In the genomic region with DNA sequence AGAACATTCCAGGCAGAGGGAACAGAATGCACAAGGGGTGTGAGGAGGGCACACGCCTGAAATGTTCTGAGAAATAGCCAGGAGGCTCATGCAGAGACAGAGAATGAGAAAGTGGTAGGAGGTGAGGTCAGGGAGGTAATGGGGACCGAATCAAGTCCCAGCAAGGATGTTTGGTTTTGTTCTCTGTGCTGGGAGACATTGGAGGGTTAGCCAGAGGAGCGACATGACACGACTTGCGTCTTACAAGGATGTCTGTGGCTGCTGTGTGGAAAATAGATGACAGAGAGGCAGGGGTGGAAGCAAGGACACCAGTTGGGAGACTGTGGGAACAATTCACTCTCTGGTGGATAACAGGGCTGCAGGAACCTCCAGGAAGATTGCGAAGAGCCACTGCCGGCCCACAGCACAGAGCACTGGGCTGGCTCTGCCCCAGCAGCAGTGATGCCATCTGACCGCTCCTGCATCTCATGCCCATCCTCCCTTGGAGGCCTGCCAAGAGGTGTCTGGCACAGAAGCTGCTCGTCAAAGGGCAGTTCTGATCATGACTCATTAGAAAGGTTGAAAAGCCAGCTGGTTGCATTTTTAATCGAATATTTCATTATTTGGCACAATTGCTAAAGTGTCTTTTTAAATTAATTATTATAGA, we compare ENCODE assay signal across 12 cellular contexts. TPM values are rescaled to one million over a fixed set of nuclear protein-coding genes. Genes with fewer than 3 reads are reported as not detected.
DNase-seq lines count a peak whose midpoint lies in the region; ATAC-seq and TF ChIP-seq lines count a peak whose summit lies in the region.
"Had no signal": no experiment of that assay in that cellular context is flagged by ENCODE, and none has a peak within 500 bp of the region (broad histone marks: within the 10 kb centered on the region; RNA-seq: fewer than 3 reads in every experiment).

No MANE protein-coding gene starts in this region.

- H3K4me1 ChIP-seq in mammary epithelial cell (ENCODE audit: insufficient read depth, low read length), result peaks cover 16% of the 10 kb centered on the region
- no peaks in the 10 kb centered on the region for H3K4me1 ChIP-seq in neuronal stem cell (ENCODE audit: control insufficient read depth in 2 of 2, insufficient read depth in 1 of 2, low read depth in 1 of 2, low read length in 2 of 2)

- H3K36me3 ChIP-seq in mammary epithelial cell (ENCODE audit: insufficient read depth, low read length) (no peaks in the 10 kb centered on the region), neuronal stem cell (replicated peaks in 1 of 2; ENCODE audit: control insufficient read depth in 2 of 2, insufficient read depth in 2 of 2, low read length in 2 of 2) (no peaks in the 10 kb centered on the region)

- no peak overlapping the region for H3K14ac ChIP-seq in neuronal stem cell (ENCODE audit: low read length)

- H3K4me3 ChIP-seq in mammary epithelial cell (replicated peaks in 1 of 3; ENCODE audit: insufficient read depth in 1 of 3, low read depth in 2 of 3, low read length in 3 of 3) (peak overlapping the region in 2 of 3 experiments; percentile 2 to 17), neuronal stem cell (ENCODE audit: low read length in 2 of 2) (no peak overlapping the region)
- H3K4me3 ChIP-seq: hepatocyte had no signal

- peaks cover 5% of the 10 kb centered on the region for H3K4me1 Mint-ChIP-seq in osteocyte (ENCODE audit: unreplicated experiment)
- peaks cover 6% of the 10 kb centered on the region for H3K4me1 Mint-ChIP-seq in WTC11
- H3K4me1 Mint-ChIP-seq: stimulated activated memory B cell treated with anti-CD40 and anti-IgM and Interleukin-4, amounts not matched to agents 10 μg/mL and 1 μg/mL and 100 μg/mL, for 72 hours had no signal

- BruUV-seq in mammary epithelial cell (replicated peaks; lab: Mats Ljungman, UMichigan), result no TSS peak

- H3K79me1 ChIP-seq in neuronal stem cell (ENCODE audit: low read depth, low read length), result no peaks in the 10 kb centered on the region

- H3K4me3 Mint-ChIP-seq in osteocyte (ENCODE audit: unreplicated experiment) (no peak overlapping the region), WTC11 (no peak overlapping the region)
- H3K4me3 Mint-ChIP-seq: activated naive CD4-positive, alpha-beta T cell treated with anti-CD3 and anti-CD28 coated beads for 36 hours; stimulated activated memory B cell treated with anti-CD40 and anti-IgM and Interleukin-4, amounts not matched to agents 10 μg/mL and 1 μg/mL and 100 μg/mL, for 72 hours had no signal

- WGBS in mammary epithelial cell (ENCODE audit: low coverage, missing lambda C conversion rate), result 5% methylated on average over 9 of the region's 10 CpGs
- no CpG with 5 or more reads among the region's 10 CpGs for WGBS in neuronal stem cell (ENCODE audit: extremely low coverage in 2 of 2, insufficient read length in 2 of 2, insufficient replicate concordance in 1 of 2), 2 donors

- H3K9ac ChIP-seq in mammary epithelial cell (ENCODE audit: insufficient read depth, low read length) (no peak overlapping the region), neuronal stem cell (ENCODE audit: low read depth, low read length, poor library complexity) (no peak overlapping the region)

- no peak overlapping the region for H2BK15ac ChIP-seq in neuronal stem cell (ENCODE audit: low read length)

- no peak overlapping the region for H3K27ac Mint-ChIP-seq in osteocyte (ENCODE audit: unreplicated experiment)
- no peak overlapping the region for H3K27ac Mint-ChIP-seq in WTC11
- H3K27ac Mint-ChIP-seq: activated naive CD4-positive, alpha-beta T cell treated with anti-CD3 and anti-CD28 coated beads for 36 hours; stimulated activated memory B cell treated with anti-CD40 and anti-IgM and Interleukin-4, amounts not matched to agents 10 μg/mL and 1 μg/mL and 100 μg/mL, for 72 hours had no signal

- CTCF ChIA-PET in mammary epithelial cell (lab: Charles Lee; ENCODE audit: low non-redundant PET), result no interaction called here
- CTCF ChIA-PET in WTC11 (lab: Charles Lee), result interaction anchor here (1.3 kb wide), 1 partner anchor 14 kb away, joined by 3 read pairs; no protein-coding TSS in a partner anchor

- no peaks in the 10 kb centered on the region for H4K20me1 ChIP-seq in mammary epithelial cell (ENCODE audit: insufficient read depth, low read length)

- in situ Hi-C loops in G401 (cut with HindIII; ENCODE audit: low sequenced_read_pairs) (no loop called here), mammary epithelial cell (cut with MboI; ENCODE audit: low sequenced_read_pairs in 2 of 2) (loop anchor here (5.0 kb wide), 2 partner anchors 148 to 153 kb away; no protein-coding TSS in a partner anchor)

- peak overlapping the region; percentile 75 for H3K4me2 ChIP-seq in mammary epithelial cell (ENCODE audit: insufficient read depth, low read depth, low read length)
- no peak overlapping the region for H3K4me2 ChIP-seq in neuronal stem cell (ENCODE audit: insufficient read depth, low read length, poor library complexity, severe bottlenecking)
- H3K4me2 ChIP-seq: hepatocyte had no signal

- no peak overlapping the region for H3K4ac ChIP-seq in neuronal stem cell (ENCODE audit: low read length)

- peak; percentile 88 for DNase-seq in G401 (ENCODE audit: low spot score)
- peak; percentile 96 for DNase-seq in NCI-H446 treated with DMSO at 0.1 percent for 48 hours (lab: John Stamatoyannopoulos, UW)
- DNase-seq in mammary epithelial cell, result peak; percentile 79
- DNase-seq in neuronal stem cell (ENCODE audit: low spot score), result no peak
- no peak for DNase-seq in activated naive CD4-positive, alpha-beta T cell treated with anti-CD3 and anti-CD28 coated beads, Interleukin-2, amount 50 U/mL, for 16 hours
- DNase-seq in osteocyte (ENCODE audit: extremely low spot score, unreplicated experiment), result no peak
- DNase-seq in WTC11 (ENCODE audit: low spot score), result no peak
- DNase-seq: activated CD4-positive, alpha-beta T cell treated with anti-CD3 and anti-CD28 coated beads for 1 hour; activated naive CD4-positive, alpha-beta T cell treated with anti-CD3 and anti-CD28 coated beads for 36 hours had no signal

- intact Hi-C loops in mammary epithelial cell (cut with micrococcal nuclease), result loop anchor here (10.0 kb wide), 1 partner anchor 445 kb away; a partner anchor contains a TSS

- dilution Hi-C loops in mammary epithelial cell (cut with HindIII; ENCODE audit: low sequenced_read_pairs), result loop anchor here (10.0 kb wide), 1 partner anchor 155 kb away; no protein-coding TSS in a partner anchor

- H3K36me3 Mint-ChIP-seq in osteocyte (ENCODE audit: unreplicated experiment) (peaks cover 2% of the 10 kb centered on the region), WTC11 (peaks cover 8% of the 10 kb centered on the region; the same call in 1 of the 2 replicates)

- H3K9me3 ChIP-seq in mammary epithelial cell (replicated peaks; ENCODE audit: insufficient read depth, low read length), result no peaks in the 10 kb centered on the region
- H3K9me3 ChIP-seq in neuronal stem cell (replicated peaks in 1 of 2; ENCODE audit: control insufficient read depth in 2 of 2, insufficient read depth in 1 of 2, low read depth in 1 of 2, low read length in 2 of 2), result peaks cover 3% of the 10 kb centered on the region in 2 donors

- H3K27me3 ChIP-seq in mammary epithelial cell (ENCODE audit: insufficient read depth, low read length), result no peaks in the 10 kb centered on the region
- peaks cover 0 to 10% (median 0%) of the 10 kb centered on the region in 3 experiments for H3K27me3 ChIP-seq in neuronal stem cell (ENCODE audit: control insufficient read depth in 3 of 3, insufficient read depth in 3 of 3, low read depth in 1 of 3, low read length in 3 of 3)

- no peak overlapping the region for H2BK12ac ChIP-seq in neuronal stem cell (ENCODE audit: low read length)

- H3K9me3 Mint-ChIP-seq in osteocyte (ENCODE audit: unreplicated experiment), result peaks cover 11% of the 10 kb centered on the region
- peaks cover 20% of the 10 kb centered on the region for H3K9me3 Mint-ChIP-seq in WTC11
- H3K9me3 Mint-ChIP-seq: activated naive CD4-positive, alpha-beta T cell treated with anti-CD3 and anti-CD28 coated beads for 36 hours; stimulated activated memory B cell treated with anti-CD40 and anti-IgM and Interleukin-4, amounts not matched to agents 10 μg/mL and 1 μg/mL and 100 μg/mL, for 72 hours had no signal

- H2BK120ac ChIP-seq in neuronal stem cell (ENCODE audit: low read depth, low read length), result no peak overlapping the region

- no peaks in the 10 kb centered on the region for H3K79me2 ChIP-seq in mammary epithelial cell (ENCODE audit: insufficient read depth, low read length)
- H3K79me2 ChIP-seq: hepatocyte had no signal

- H3K23ac ChIP-seq in neuronal stem cell (ENCODE audit: low read depth, low read length, poor library complexity), result no peak overlapping the region

- peak overlapping the region; percentile 14 for H2BK5ac ChIP-seq in neuronal stem cell (ENCODE audit: low read length)

- H2AK5ac ChIP-seq in neuronal stem cell (ENCODE audit: low read depth, low read length), result no peak overlapping the region

- no peak overlapping the region for H3K18ac ChIP-seq in neuronal stem cell (ENCODE audit: low read length)

- no peak overlapping the region for H4K91ac ChIP-seq in neuronal stem cell (ENCODE audit: low read depth, low read length, poor library complexity)

- H2AFZ ChIP-seq in mammary epithelial cell (ENCODE audit: low read depth, low read length), result peak overlapping the region; percentile 66
- H2AFZ ChIP-seq in neuronal stem cell (ENCODE audit: low read length), result no peak overlapping the region
- H2AFZ ChIP-seq: hepatocyte had no signal

- no peak for TF ChIP-seq CTCF in mammary epithelial cell (conservative IDR thresholded peaks at IDR 0.05 in 1 of 2, IDR thresholded peaks at IDR 0.05 in 1 of 2; ENCODE audit: extremely low read depth in 1 of 2, insufficient read depth in 1 of 2, low read depth in 1 of 2, low read length in 2 of 2)
- no peak for TF ChIP-seq CTCF in osteocyte (IDR thresholded peaks at IDR 0.05)
- TF ChIP-seq CTCF in WTC11 (IDR thresholded peaks at IDR 0.05), result no peak

- POLR2A ChIA-PET in WTC11 (lab: Charles Lee), result no interaction called here

- no peak for ATAC-seq in GM21529 (IDR thresholded peaks at IDR 0.05; ENCODE audit: unreplicated experiment)
- no peak for ATAC-seq in WTC11
- ATAC-seq: stimulated activated memory B cell treated with anti-CD40 and anti-IgM and Interleukin-4, amounts not matched to agents 10 μg/mL and 1 μg/mL and 100 μg/mL, for 72 hours had no signal

- H4K8ac ChIP-seq in neuronal stem cell (ENCODE audit: low read depth, low read length), result no peak overlapping the region

- H3K27ac ChIP-seq in mammary epithelial cell (ENCODE audit: insufficient read depth, low read depth, low read length) (no peak overlapping the region), neuronal stem cell (replicated peaks; ENCODE audit: low read length) (no peak overlapping the region)
- H3K27ac ChIP-seq: hepatocyte had no signal

- H3K27me3 Mint-ChIP-seq in osteocyte (ENCODE audit: unreplicated experiment), result peaks cover 2% of the 10 kb centered on the region
- H3K27me3 Mint-ChIP-seq in WTC11 (ENCODE audit: low read depth), result peaks cover 29% of the 10 kb centered on the region

TF ChIP-seq in WTC11, 78 proteins besides CTCF, POLR2A, EP300 and RAD21:
- TF ChIP-seq JAZF1 (CRISPR knock-in tag; IDR thresholded peaks at IDR 0.05), result no peak
TF ChIP-seq in WTC11: peak in this region for 0.

RNA-seq across cellular contexts. Expression of a gene that starts 57.7 kb away (rescaled TPM):
- 0.12 and 0.14 TPM in 2 replicates for total RNA-seq in G401 (2014; rRNA removed; shearing (Covaris generic))
- total RNA-seq in mammary epithelial cell (1 to 10 TPM in 1 of 2 donors, under 1 TPM in 1; 0.83 to 4.4 TPM), osteocyte (1.4 and 1.6 TPM in 2 replicates), WTC11 (2021) (5.5 to 7.5 TPM (median 7.4 TPM) in 3 replicates)
- polyA plus RNA-seq in mammary epithelial cell, result 1.9 TPM
- polyA minus RNA-seq in mammary epithelial cell, result 1.8 TPM
- polyA plus RNA-seq in neuronal stem cell (2013, experiment 1 of 2), result 2.3 TPM
- 2.5 TPM for polyA plus RNA-seq in neuronal stem cell (2013, experiment 2 of 2)

Comparison
In these comparisons a context has a peak if more than half of its experiments do, and no peak if none do; other contexts are left out.
1. DNase-seq: peak in G401 (single experiment), NCI-H446 treated with DMSO at 0.1 percent for 48 hours (single experiment) and mammary epithelial cell (single experiment); none in neuronal stem cell (single experiment), activated naive CD4-positive, alpha-beta T cell treated with anti-CD3 and anti-CD28 coated beads, Interleukin-2, amount 50 U/mL, for 16 hours (single experiment), osteocyte (single experiment) and WTC11 (single experiment).
2. H3K4me3 ChIP-seq: peak in mammary epithelial cell (2 of 3); none in neuronal stem cell (0 of 2).